ENCODE assay signal across 8 cellular contexts in the genomic region with DNA sequence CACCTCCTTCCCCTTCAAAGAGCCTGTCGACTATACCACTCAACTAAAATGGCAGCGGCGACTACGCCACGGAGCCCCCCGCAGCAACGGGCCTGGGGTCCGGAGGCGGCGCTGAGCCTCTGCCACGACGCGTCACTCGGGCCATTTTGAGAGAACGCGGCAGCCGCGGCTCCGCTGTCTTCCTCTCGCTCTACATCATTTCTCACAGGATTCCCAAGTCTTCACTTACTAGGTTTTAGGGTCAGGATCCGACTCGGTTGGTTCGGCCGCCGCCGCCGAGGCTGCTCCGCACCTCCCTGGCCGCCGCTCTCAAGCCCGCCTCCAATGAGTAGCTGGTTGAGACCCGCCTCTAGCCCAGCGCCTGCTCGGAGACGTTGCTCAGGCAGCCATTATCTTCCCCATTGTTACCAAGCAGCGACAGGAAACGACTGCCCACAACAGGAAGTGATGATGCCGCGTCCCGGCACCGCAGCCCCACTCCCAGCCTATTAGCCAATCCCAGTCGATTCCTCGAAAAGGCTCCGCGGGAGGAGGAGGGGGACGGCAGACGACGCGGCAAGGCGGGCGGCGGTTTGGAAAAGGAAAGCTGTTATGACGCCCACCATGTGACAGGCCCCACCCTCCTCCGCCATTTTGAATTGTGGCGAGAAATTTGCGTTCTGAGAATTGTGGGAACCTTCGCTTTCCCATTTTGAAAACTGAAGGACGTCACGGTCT. TPM values are rescaled to one million over a fixed set of nuclear protein-coding genes. Genes with fewer than 3 reads are reported as not detected.
A peak's percentile ranks its signal among the peaks of the same experiment; 100 is the strongest.
DNase-seq lines count a peak whose midpoint lies in the region; ATAC-seq and TF ChIP-seq lines count a peak whose summit lies in the region.

Gene RLIM (minus strand): TSS at position 432 of the 717 bp plus-strand sequence. CDS start 18,647 bp downstream, outside the sequence.

- H3K4me1 ChIP-seq in RWPE2 (ENCODE audit: insufficient read depth, poor library complexity, severe bottlenecking) = no peaks in the 10 kb centered on the region

- intact Hi-C loops in activated T-helper 2 cell treated with anti-CD3 and anti-CD28 coated beads, Interferon-gamma antibody, Interleukin-2, Interleukin-4, amounts not matched to agents 10 μg/mL and 5 μg/mL and 100 μg/mL, durations not matched to agents 14 hours and 24 hours and 36 hours (cut with micrococcal nuclease) = loop anchor here (1.0 to 10.0 kb wide), 8 partner anchors 36 to 1558 kb away; partner anchors contain the start of genes ABCB7, PBDC1 and UPRT

- H3K4me3 ChIP-seq in RWPE2 (ENCODE audit: severe bottlenecking) = peak within 1 kb of the TSS; percentile 88
- peak within 1 kb of the TSS; percentile 81 for H3K4me3 ChIP-seq in fibroblast of mammary gland (ENCODE audit: control insufficient read depth, low read depth, low read length)

- POLR2A ChIA-PET in naive thymus-derived CD8-positive, alpha-beta T cell (lab: Charles Lee) = interaction anchor here (0.7 to 1.8 kb wide), 13 partner anchors 9 to 1558 kb away, joined by 3 to 11 read pairs (median 5); partner anchors contain the start of genes ABCB7, NEXMIF, PBDC1 and UPRT

- H3K27ac Mint-ChIP-seq in activated T-helper 2 cell treated with anti-CD3 and anti-CD28 coated beads, Interferon-gamma antibody, Interleukin-2, Interleukin-4, amounts not matched to agents 10 μg/mL and 5 μg/mL and 100 μg/mL, durations not matched to agents 14 hours and 24 hours and 36 hours = peak within 1 kb of the TSS; percentile 100
- H3K27ac Mint-ChIP-seq in naive thymus-derived CD8-positive, alpha-beta T cell = peak within 1 kb of the TSS; percentile 99 to 100 (median 100)

- TF ChIP-seq CTCF in RWPE2 (IDR thresholded peaks at IDR 0.05; ENCODE audit: poor library complexity, severe bottlenecking) = no peak
- no peak for TF ChIP-seq CTCF in fibroblast of mammary gland (conservative IDR thresholded peaks at IDR 0.05; ENCODE audit: control insufficient read depth, insufficient read depth, low read depth, low read length)

- H3K36me3 Mint-ChIP-seq in activated T-helper 2 cell treated with anti-CD3 and anti-CD28 coated beads, Interferon-gamma antibody, Interleukin-2, Interleukin-4, amounts not matched to agents 10 μg/mL and 5 μg/mL and 100 μg/mL, durations not matched to agents 14 hours and 24 hours and 36 hours (ENCODE audit: low read depth) = peaks cover 29% of the 10 kb centered on the region
- peaks cover 0 to 14% (median 4%) of the 10 kb centered on the region in 3 donors for H3K36me3 Mint-ChIP-seq in naive thymus-derived CD8-positive, alpha-beta T cell

- peak within 1 kb of the TSS; percentile 100 for H3K4me3 Mint-ChIP-seq in activated T-helper 2 cell treated with anti-CD3 and anti-CD28 coated beads, Interferon-gamma antibody, Interleukin-2, Interleukin-4, amounts not matched to agents 10 μg/mL and 5 μg/mL and 100 μg/mL, durations not matched to agents 14 hours and 24 hours and 36 hours (ENCODE audit: low read depth)
- H3K4me3 Mint-ChIP-seq in naive thymus-derived CD8-positive, alpha-beta T cell = peak within 1 kb of the TSS; percentile 96 to 100 (median 98)

- peak within 1 kb of the TSS; percentile 82 for H3K27ac ChIP-seq in RWPE2 (ENCODE audit: poor library complexity, severe bottlenecking)

- no peaks in the 10 kb centered on the region for H3K9me3 ChIP-seq in RWPE2 (ENCODE audit: severe bottlenecking)

- no peaks in the 10 kb centered on the region for H3K27me3 Mint-ChIP-seq in activated T-helper 2 cell treated with anti-CD3 and anti-CD28 coated beads, Interferon-gamma antibody, Interleukin-2, Interleukin-4, amounts not matched to agents 10 μg/mL and 5 μg/mL and 100 μg/mL, durations not matched to agents 14 hours and 24 hours and 36 hours (ENCODE audit: low read depth)
- H3K27me3 Mint-ChIP-seq in naive thymus-derived CD8-positive, alpha-beta T cell = no peaks in the 10 kb centered on the region

- H3K36me3 ChIP-seq in RWPE2 (ENCODE audit: low read depth) = peaks cover 28% of the 10 kb centered on the region

- DNase-seq in EH (ENCODE audit: low read depth) = peak; percentile 96
- peak; percentile 96 for DNase-seq in H4 (ENCODE audit: low spot score)
- DNase-seq in LoVo (ENCODE audit: low spot score) = peak; percentile 85
- peak; percentile 87 for DNase-seq in RWPE2 (ENCODE audit: low spot score)
- DNase-seq in activated T-helper 2 cell treated with anti-CD3 and anti-CD28 coated beads, Interferon-gamma antibody, Interleukin-2, Interleukin-4, amounts not matched to agents 10 μg/mL and 5 μg/mL and 100 μg/mL, durations not matched to agents 14 hours and 24 hours and 36 hours (ENCODE audit: low spot score) = peak; percentile 90
- peak; percentile 94 for DNase-seq in fibroblast of mammary gland (ENCODE audit: low read depth)
- peak; percentile 75 to 97 (median 92) for DNase-seq in naive thymus-derived CD8-positive, alpha-beta T cell
- peak; percentile 79 to 95 (median 90) for DNase-seq in stimulated activated naive CD4-positive, alpha-beta T cell (lab: John Stamatoyannopoulos, UW)

- no peaks in the 10 kb centered on the region for H3K27me3 ChIP-seq in RWPE2 (ENCODE audit: insufficient read depth, poor library complexity, severe bottlenecking)

- H3K4me1 Mint-ChIP-seq in activated T-helper 2 cell treated with anti-CD3 and anti-CD28 coated beads, Interferon-gamma antibody, Interleukin-2, Interleukin-4, amounts not matched to agents 10 μg/mL and 5 μg/mL and 100 μg/mL, durations not matched to agents 14 hours and 24 hours and 36 hours (ENCODE audit: low read depth) = peaks cover 9% of the 10 kb centered on the region
- peaks cover 4 to 28% (median 13%) of the 10 kb centered on the region in 4 donors for H3K4me1 Mint-ChIP-seq in naive thymus-derived CD8-positive, alpha-beta T cell

- H3K9me3 Mint-ChIP-seq in activated T-helper 2 cell treated with anti-CD3 and anti-CD28 coated beads, Interferon-gamma antibody, Interleukin-2, Interleukin-4, amounts not matched to agents 10 μg/mL and 5 μg/mL and 100 μg/mL, durations not matched to agents 14 hours and 24 hours and 36 hours = no peaks in the 10 kb centered on the region
- no peaks in the 10 kb centered on the region for H3K9me3 Mint-ChIP-seq in naive thymus-derived CD8-positive, alpha-beta T cell

- ATAC-seq in RWPE2 (ENCODE audit: low read depth) = peak; percentile 97
- ATAC-seq in naive thymus-derived CD8-positive, alpha-beta T cell = peak; percentile 89 to 90

RNA-seq across cellular contexts. Expression of gene RLIM, which starts in this region (rescaled TPM):
- total RNA-seq in H4 (2014; rRNA removed; shearing (Covaris generic)) = 35.1 and 43.2 TPM in 2 replicates
- total RNA-seq in activated T-helper 2 cell treated with anti-CD3 and anti-CD28 coated beads, Interferon-gamma antibody, Interleukin-2, Interleukin-4, amounts not matched to agents 10 μg/mL and 5 μg/mL and 100 μg/mL, durations not matched to agents 14 hours and 24 hours and 36 hours = 37.6 and 38.7 TPM in 2 replicates
- total RNA-seq in naive thymus-derived CD8-positive, alpha-beta T cell = 10 to 100 TPM; 46.3 to 51.1 TPM
- polyA plus RNA-seq in naive thymus-derived CD8-positive, alpha-beta T cell = 1 to 10 TPM; 6.2 to 6.6 (median 6.3) TPM

Comparison
In these comparisons a context has a peak if more than half of its experiments do, and no peak if none do; other contexts are left out.
1. Peak in every context shown above with its lines: DNase-seq, ATAC-seq, H3K4me3 ChIP-seq and H3K27ac ChIP-seq.